ENCODE assay signal across 8 cellular contexts in genomic region chr2:96305979-96306308, GRCh38. TPM values are rescaled to one million over a fixed set of nuclear protein-coding genes. Genes with fewer than 3 reads are reported as not detected.
A peak's percentile ranks its signal among the peaks of the same experiment; 100 is the strongest.
DNase-seq lines count a peak whose midpoint lies in the region; ATAC-seq, FAIRE-seq and TF ChIP-seq lines count a peak whose summit lies in the region.

No MANE protein-coding gene starts in this region.

- no peak for DNase-seq in CD4-positive, alpha-beta memory T cell
- DNase-seq in nephron progenitor cell (no peak), MV-4-11 (lab: John Stamatoyannopoulos, UW) (no peak), NCI-H2227 (lab: John Stamatoyannopoulos, UW; ENCODE audit: unreplicated experiment) (no peak), GM19239 (ENCODE audit: insufficient read length, low spot score) (no peak)

- CTCF ChIA-PET in CD4-positive, alpha-beta memory T cell (lab: Charles Lee; ENCODE audit: partially characterized antibody), result interaction anchor here (1.2 to 5.4 kb wide), 6 partner anchors 10 to 248 kb away, joined by 3 to 24 read pairs (median 5); partner anchors contain the start of gene ITPRIPL1

- peak overlapping the region; percentile 89 for H3K27ac ChIP-seq in CD4-positive, alpha-beta memory T cell (ENCODE audit: low read depth, low read length)
- peak overlapping the region; percentile 78 for H3K27ac ChIP-seq in OCI-LY1 (ENCODE audit: low read depth, low read length, poor library complexity, severe bottlenecking)
- H3K27ac ChIP-seq in ectodermal cell (ENCODE audit: insufficient read depth, low read depth, low read length, poor library complexity, severe bottlenecking), result no peak overlapping the region

- 10 to 31% methylated on average over 7 to 8 of the region's 9 CpGs for WGBS in ectodermal cell, 2 experiments

- no peaks in the 10 kb centered on the region for H3K9me2 ChIP-seq in OCI-LY1 (ENCODE audit: low read depth, low read length)

- TF ChIP-seq CTCF in OCI-LY1 (IDR thresholded peaks at IDR 0.05; ENCODE audit: low read length), result no peak
- TF ChIP-seq CTCF in nephron progenitor cell (IDR thresholded peaks at IDR 0.05), result no peak

- H3K27me3 Mint-ChIP-seq in CD4-positive, alpha-beta memory T cell, result no peaks in the 10 kb centered on the region
- peaks cover 4% of the 10 kb centered on the region for H3K27me3 Mint-ChIP-seq in nephron progenitor cell (ENCODE audit: low read depth, poor library complexity)

- H3K4me1 ChIP-seq in CD4-positive, alpha-beta memory T cell (ENCODE audit: insufficient read depth, low read length), result peaks cover 48% of the 10 kb centered on the region
- H3K4me1 ChIP-seq in OCI-LY1 (ENCODE audit: insufficient read depth, low read length, severe bottlenecking) (peaks cover 26% of the 10 kb centered on the region), ectodermal cell (ENCODE audit: control insufficient read depth, insufficient read depth, low read length) (peaks cover 12% of the 10 kb centered on the region)

- H3K36me3 Mint-ChIP-seq in CD4-positive, alpha-beta memory T cell, result peaks cover 40 to 53% of the 10 kb centered on the region in 2 donors
- peaks cover 39% of the 10 kb centered on the region for H3K36me3 Mint-ChIP-seq in nephron progenitor cell (ENCODE audit: low read depth)

- H3K36me3 ChIP-seq in CD4-positive, alpha-beta memory T cell (ENCODE audit: insufficient read depth, low read length), result peaks cover 35% of the 10 kb centered on the region
- H3K36me3 ChIP-seq in OCI-LY1 (ENCODE audit: insufficient read depth, low read length) (peaks cover 36% of the 10 kb centered on the region), ectodermal cell (ENCODE audit: control insufficient read depth, insufficient read depth, low read length) (peaks cover 26% of the 10 kb centered on the region)

- H3K79me2 ChIP-seq in OCI-LY1 (ENCODE audit: insufficient read depth, low read length), result peaks cover 13% of the 10 kb centered on the region

- H2AFZ ChIP-seq in OCI-LY1 (ENCODE audit: low read length), result no peak overlapping the region

- peak overlapping the region; percentile 97 to 100 (median 99) for H3K4me3 Mint-ChIP-seq in CD4-positive, alpha-beta memory T cell
- peak overlapping the region; percentile 100 for H3K4me3 Mint-ChIP-seq in nephron progenitor cell

- ATAC-seq in GM18870 (IDR thresholded peaks at IDR 0.05; ENCODE audit: unreplicated experiment), result no peak

- peak overlapping the region; percentile 80 to 99 for H3K4me3 ChIP-seq in CD4-positive, alpha-beta memory T cell (ENCODE audit: low read length in 2 of 2)
- peak overlapping the region; percentile 94 for H3K4me3 ChIP-seq in OCI-LY1 (ENCODE audit: low read depth, low read length, poor library complexity, severe bottlenecking)
- H3K4me3 ChIP-seq in ectodermal cell (ENCODE audit: insufficient read depth, low read depth, low read length), result peak overlapping the region; percentile 51

- peak overlapping the region; percentile 99 for H3K9ac ChIP-seq in OCI-LY1 (ENCODE audit: low read length)

- no peak for FAIRE-seq in GM19239 (lab: Jason Lieb, UNC)

- peak overlapping the region; percentile 96 for H3K4me2 ChIP-seq in OCI-LY1 (ENCODE audit: low read length)

- POLR2A ChIA-PET in CD4-positive, alpha-beta memory T cell (lab: Charles Lee; ENCODE audit: partially characterized antibody), result interaction anchor here (0.6 to 5.8 kb wide), 18 partner anchors 10 to 332 kb away, joined by 3 to 134 read pairs (median 7); partner anchors contain the start of genes ARID5A, CIAO1, ITPRIPL1 and KANSL3

- no peaks in the 10 kb centered on the region for H3F3A ChIP-seq in OCI-LY1 (ENCODE audit: insufficient read depth, low read length)

- no peaks in the 10 kb centered on the region for H4K20me1 ChIP-seq in OCI-LY1 (ENCODE audit: insufficient read depth, low read length)

- no peaks in the 10 kb centered on the region for H3K9me3 Mint-ChIP-seq in CD4-positive, alpha-beta memory T cell
- H3K9me3 Mint-ChIP-seq in nephron progenitor cell, result no peaks in the 10 kb centered on the region

- no peaks in the 10 kb centered on the region for H3K27me3 ChIP-seq in CD4-positive, alpha-beta memory T cell (ENCODE audit: insufficient read depth, low read length)
- no peaks in the 10 kb centered on the region for H3K27me3 ChIP-seq in OCI-LY1 (ENCODE audit: insufficient read depth, low read length)
- no peaks in the 10 kb centered on the region for H3K27me3 ChIP-seq in ectodermal cell (ENCODE audit: control insufficient read depth, insufficient read depth, low read length, poor library complexity, severe bottlenecking)

- H3K27ac Mint-ChIP-seq in CD4-positive, alpha-beta memory T cell, result peak overlapping the region; percentile 98 to 100 (median 100)
- peak overlapping the region; percentile 95 for H3K27ac Mint-ChIP-seq in nephron progenitor cell

- H3K9me3 ChIP-seq in CD4-positive, alpha-beta memory T cell (ENCODE audit: control insufficient read depth in 1 of 2, low read length in 2 of 2), result no peaks in the 10 kb centered on the region
- H3K9me3 ChIP-seq in OCI-LY1 (ENCODE audit: low read length) (no peaks in the 10 kb centered on the region), ectodermal cell (ENCODE audit: control insufficient read depth, low read length) (no peaks in the 10 kb centered on the region)

- H3K4me1 Mint-ChIP-seq in CD4-positive, alpha-beta memory T cell, result peaks cover 41 to 63% (median 52%) of the 10 kb centered on the region in 4 donors
- H3K4me1 Mint-ChIP-seq in nephron progenitor cell, result peaks cover 47% of the 10 kb centered on the region

- intact Hi-C loops in CD4-positive, alpha-beta memory T cell (cut with micrococcal nuclease), result loop anchor here (1.0 to 5.0 kb wide), 5 partner anchors 15 to 202 kb away; partner anchors contain the start of genes CIAO1 and STARD7

RNA-seq across cellular contexts. Expression of gene SNRNP200, which starts 0.6 kb away (rescaled TPM):
- total RNA-seq in CD4-positive, alpha-beta memory T cell, result 100 to 1,000 TPM; 225 to 227 TPM
- 10 to 100 TPM; 53.6 to 84.8 TPM for polyA plus RNA-seq in CD4-positive, alpha-beta memory T cell
- polyA plus RNA-seq in ectodermal cell (2013, experiment 1 of 4), result 236 TPM
- 257 TPM for polyA plus RNA-seq in ectodermal cell (2013, experiment 2 of 4)
- polyA plus RNA-seq in ectodermal cell (2013, experiment 3 of 4), result 191 TPM
- 200 TPM for polyA plus RNA-seq in ectodermal cell (2013, experiment 4 of 4)

RNA-seq across cellular contexts. Expression of gene ITPRIPL1, which starts 19.2 kb away (rescaled TPM):
- 10 to 100 TPM; 11.5 to 11.7 TPM for total RNA-seq in CD4-positive, alpha-beta memory T cell
- polyA plus RNA-seq in CD4-positive, alpha-beta memory T cell, result 10 to 100 TPM; 10.0 to 10.3 TPM
- polyA plus RNA-seq in ectodermal cell (2013, experiment 1 of 4), result 6.0 TPM
- 6.3 TPM for polyA plus RNA-seq in ectodermal cell (2013, experiment 2 of 4)
- 4.5 TPM for polyA plus RNA-seq in ectodermal cell (2013, experiment 3 of 4)
- polyA plus RNA-seq in ectodermal cell (2013, experiment 4 of 4), result 4.7 TPM

RNA-seq across cellular contexts. Expression of gene NCAPH, which starts 29.6 kb away (rescaled TPM):
- total RNA-seq in CD4-positive, alpha-beta memory T cell, result 1 to 10 TPM; 5.4 to 7.7 TPM
- polyA plus RNA-seq in CD4-positive, alpha-beta memory T cell, result 1 to 10 TPM in 1 of 2 donors, under 1 TPM in 1; 0.20 to 1.2 TPM
- 61.2 TPM for polyA plus RNA-seq in ectodermal cell (2013, experiment 1 of 4)
- polyA plus RNA-seq in ectodermal cell (2013, experiment 2 of 4), result 62.6 TPM
- polyA plus RNA-seq in ectodermal cell (2013, experiment 3 of 4), result 57.8 TPM
- 50.4 TPM for polyA plus RNA-seq in ectodermal cell (2013, experiment 4 of 4)

RNA-seq across cellular contexts. Expression of gene CIAO1, which starts 39.9 kb away (rescaled TPM):
- total RNA-seq in CD4-positive, alpha-beta memory T cell, result 10 to 100 TPM; 78.3 to 87.3 TPM
- 100 to 1,000 TPM in 1 of 2 donors, 10 to 100 TPM in 1; 94.3 to 111 TPM for polyA plus RNA-seq in CD4-positive, alpha-beta memory T cell
- 74.0 TPM for polyA plus RNA-seq in ectodermal cell (2013, experiment 1 of 4)
- polyA plus RNA-seq in ectodermal cell (2013, experiment 2 of 4), result 69.8 TPM
- polyA plus RNA-seq in ectodermal cell (2013, experiment 3 of 4), result 61.0 TPM
- 65.4 TPM for polyA plus RNA-seq in ectodermal cell (2013, experiment 4 of 4)

RNA-seq across cellular contexts. Expression of gene TMEM127, which starts 40.1 kb away (rescaled TPM):
- 10 to 100 TPM; 45.1 to 45.6 TPM for total RNA-seq in CD4-positive, alpha-beta memory T cell
- 10 to 100 TPM; 27.3 to 46.0 TPM for polyA plus RNA-seq in CD4-positive, alpha-beta memory T cell
- polyA plus RNA-seq in ectodermal cell (2013, experiment 1 of 4), result 35.5 TPM
- polyA plus RNA-seq in ectodermal cell (2013, experiment 2 of 4), result 36.0 TPM
- 20.0 TPM for polyA plus RNA-seq in ectodermal cell (2013, experiment 3 of 4)
- 22.0 TPM for polyA plus RNA-seq in ectodermal cell (2013, experiment 4 of 4)
